In the genomic region with DNA sequence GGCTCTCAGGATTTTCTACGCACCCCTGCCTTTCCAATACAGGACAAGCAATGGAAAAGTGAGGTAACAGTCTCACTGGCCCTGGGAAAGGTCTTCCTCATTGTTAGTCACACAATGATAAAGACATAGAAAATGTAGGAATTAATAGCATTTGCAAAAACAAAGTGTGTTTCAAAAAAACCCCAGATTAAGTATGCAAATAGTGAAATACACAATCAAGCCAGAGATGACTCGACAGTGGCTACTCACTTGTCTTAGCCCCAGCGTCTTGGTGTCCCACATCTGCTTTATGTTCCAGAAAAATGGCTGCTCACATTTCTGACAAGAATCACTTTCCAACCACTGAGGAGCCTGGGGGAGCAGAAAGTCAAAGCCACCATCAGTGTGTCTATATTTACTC, we compare ENCODE assay signal across 10 cellular contexts. TPM values are rescaled to one million over a fixed set of nuclear protein-coding genes. Genes with fewer than 3 reads are reported as not detected.
DNase-seq lines count a peak whose midpoint lies in the region; ATAC-seq and TF ChIP-seq lines count a peak whose summit lies in the region.
"Had no signal": no experiment of that assay in that cellular context is flagged by ENCODE, and none has a peak within 500 bp of the region (broad histone marks: within the 10 kb centered on the region; RNA-seq: fewer than 3 reads in every experiment).

No MANE protein-coding gene starts in this region.

- peak; percentile 54 for DNase-seq in AG10803 (ENCODE audit: low read depth)
- peak; percentile 33 for DNase-seq in RKO (ENCODE audit: low spot score)
- DNase-seq in SIG-M5 treated with dmso at 0.1 percent for 504 hours (lab: John Stamatoyannopoulos, UW; ENCODE audit: unreplicated experiment): no peak
- DNase-seq in T-helper 9 cell: no peak
- no peak for DNase-seq in colonic mucosa
- DNase-seq in NCI-H2081 treated with DMSO at 0.1 percent for 48 hours (lab: John Stamatoyannopoulos, UW): no peak
- DNase-seq: activated effector memory CD4-positive, alpha-beta T cell treated with Interleukin-2 at 50 U/mL for 16 hours; occipital lobe had no signal

- no peaks in the 10 kb centered on the region for H3K27me3 ChIP-seq in colonic mucosa

- intact Hi-C loops in colonic mucosa (cut with DNase I): no loop called here

- no peak overlapping the region for H3K9ac ChIP-seq in colonic mucosa (ENCODE audit: low read depth in 2 of 2, low read length in 2 of 2)

- H3K4me1 ChIP-seq in colonic mucosa: no peaks in the 10 kb centered on the region

- no peaks in the 10 kb centered on the region for H3K9me3 ChIP-seq in colonic mucosa

- H3K4me3 ChIP-seq in AG10803 (ENCODE audit: low read length) (no peak overlapping the region), colonic mucosa (no peak overlapping the region)

- ATAC-seq in GM18909 (IDR thresholded peaks at IDR 0.05; ENCODE audit: poor library complexity, unreplicated experiment): peak; percentile 93
- peak; percentile 80 for ATAC-seq in HG02840 (IDR thresholded peaks at IDR 0.05; ENCODE audit: low FRiP score, unreplicated experiment)

- peaks cover 5% of the 10 kb centered on the region for H3K36me3 ChIP-seq in colonic mucosa

- no peak overlapping the region for H3K27ac ChIP-seq in colonic mucosa

- TF ChIP-seq CTCF in AG10803 (conservative IDR thresholded peaks at IDR 0.05; ENCODE audit: low read length) (no peak), colonic mucosa (IDR thresholded peaks at IDR 0.05) (no peak)

RNA-seq across cellular contexts. Expression of a gene that starts 47.0 kb away (rescaled TPM):
- 10 to 100 TPM in 1 of 2 donors, 1 to 10 TPM in 1; 8.8 to 12.0 TPM for total RNA-seq in colonic mucosa

Comparison
In these comparisons a context has a peak if more than half of its experiments do, and no peak if none do; other contexts are left out.
1. DNase-seq: peak in AG10803 (single experiment) and RKO (single experiment); none in SIG-M5 treated with dmso at 0.1 percent for 504 hours (single experiment), T-helper 9 cell (single experiment), colonic mucosa (single experiment) and NCI-H2081 treated with DMSO at 0.1 percent for 48 hours (single experiment).